14 cellular contexts compared by ENCODE assay signal in the genomic region with DNA sequence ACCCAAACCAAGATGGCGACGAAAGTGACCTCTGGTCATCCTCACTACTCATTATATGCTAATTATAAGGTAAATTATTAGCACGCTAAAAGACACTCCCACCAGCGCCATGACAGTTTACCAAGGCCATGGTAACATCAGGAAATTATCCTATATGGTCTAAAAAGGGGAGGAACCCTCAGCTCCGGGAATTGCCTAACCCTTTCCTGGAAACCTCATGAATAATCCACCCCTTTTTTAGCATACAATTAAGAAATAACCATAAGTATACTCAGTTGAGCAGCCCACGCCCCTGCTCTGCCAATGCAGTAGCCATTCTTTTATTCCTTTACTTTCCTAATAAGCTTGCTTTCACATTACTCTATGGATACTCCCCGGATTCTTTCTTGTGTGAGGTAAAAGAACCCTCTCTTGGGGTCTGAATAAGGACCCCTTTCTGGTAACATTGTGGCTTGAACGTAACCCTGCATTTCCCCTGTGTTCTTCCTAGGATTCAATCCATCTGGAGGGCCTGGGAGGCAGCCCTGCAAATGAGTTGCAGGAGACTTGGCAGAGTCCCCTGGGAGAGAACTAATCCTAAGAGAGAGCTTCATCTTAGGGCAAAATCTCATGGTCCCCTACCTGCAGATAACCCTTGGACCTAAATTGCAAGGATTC.
DNase-seq lines count a peak whose midpoint lies in the region; ATAC-seq and TF ChIP-seq lines count a peak whose summit lies in the region.
"Had no signal": no experiment of that assay in that cellular context is flagged by ENCODE, and none has a peak within 500 bp of the region (broad histone marks: within the 10 kb centered on the region; RNA-seq: fewer than 3 reads in every experiment).

No MANE protein-coding gene starts in this region.

- H2AFZ ChIP-seq in H9 (ENCODE audit: low read length), result no peak overlapping the region

- H3K4me3 ChIP-seq in SK-N-MC (no peak overlapping the region), mesendoderm (ENCODE audit: low read length) (no peak overlapping the region), body of pancreas (no peak overlapping the region)
- H3K4me3 ChIP-seq in CD8-positive, alpha-beta T cell (ENCODE audit: low read depth, low read length), result no peak overlapping the region
- H3K4me3 ChIP-seq: BLaER1 treated with 17β-estradiol and CSF1 and Interleukin-3, amounts not matched to agents 10 nM and 100 nM; SJSA1 had no signal

- H3K23ac ChIP-seq in H9 (ENCODE audit: insufficient read length, low read depth, low read length), result no peak overlapping the region
- H3K23ac ChIP-seq in mesendoderm (ENCODE audit: low read length), result no peak overlapping the region

- H3T11ph ChIP-seq in H9 (ENCODE audit: low read length), result no peak overlapping the region

- no CpG with 5 or more reads among the region's 8 CpGs for WGBS in H9 (ENCODE audit: extremely low coverage, insufficient read length, low lambda C conversion rate)
- no CpG with 5 or more reads among the region's 8 CpGs for WGBS in mesendoderm (ENCODE audit: extremely low coverage, insufficient coverage, low lambda C conversion rate)
- 83% methylated on average over 8 of the region's 8 CpGs for WGBS in body of pancreas, 2 donors

- H4K20me1 ChIP-seq in H9 (ENCODE audit: control insufficient read depth, insufficient read depth, insufficient read length), result no peaks in the 10 kb centered on the region
- H4K20me1 ChIP-seq: BLaER1 treated with 17β-estradiol and CSF1 and Interleukin-3, amounts not matched to agents 10 nM and 100 nM had no signal

- H2AK5ac ChIP-seq in H9 (ENCODE audit: insufficient read length, low read length) (no peak overlapping the region), mesendoderm (ENCODE audit: low read length) (no peak overlapping the region)

- ATAC-seq in CD8-positive, alpha-beta T cell, result no peak
- no peak for ATAC-seq in body of pancreas

- H3K56ac ChIP-seq in H9 (ENCODE audit: insufficient read length, low read depth, low read length), result no peak overlapping the region
- H3K56ac ChIP-seq in mesendoderm (ENCODE audit: low read length), result no peak overlapping the region

- no peak overlapping the region for H2BK12ac ChIP-seq in H9 (ENCODE audit: insufficient read length, low read depth, low read length)

- H3K9ac ChIP-seq in H9 (ENCODE audit: extremely low read depth, insufficient read length, low read length) (no peak overlapping the region), SK-N-MC (ENCODE audit: insufficient read length) (no peak overlapping the region), mesendoderm (ENCODE audit: low read length) (no peak overlapping the region)
- H3K9ac ChIP-seq: BLaER1 treated with 17β-estradiol and CSF1 and Interleukin-3, amounts not matched to agents 10 nM and 100 nM had no signal

- H3K27ac Mint-ChIP-seq in H9, result peak overlapping the region in 2 of 3 experiments; percentile 25 to 54; a peak in 3 of 7 replicates
- no peak overlapping the region for H3K27ac Mint-ChIP-seq in CD8-positive, alpha-beta T cell

- H2BK15ac ChIP-seq in H9 (ENCODE audit: low read depth, low read length), result no peak overlapping the region
- H2BK15ac ChIP-seq in mesendoderm (replicated peaks; ENCODE audit: low read depth), result peak overlapping the region; percentile 75

- no peak overlapping the region for H2BK5ac ChIP-seq in H9 (ENCODE audit: insufficient read length, low read length)
- no peak overlapping the region for H2BK5ac ChIP-seq in mesendoderm (ENCODE audit: low read length)

- H3K4me1 ChIP-seq in H9 (ENCODE audit: insufficient read depth, low read length) (peaks cover 5% of the 10 kb centered on the region), mesendoderm (ENCODE audit: control insufficient read depth, low read depth, low read length) (no peaks in the 10 kb centered on the region), body of pancreas (no peaks in the 10 kb centered on the region)
- H3K4me1 ChIP-seq in CD8-positive, alpha-beta T cell (ENCODE audit: insufficient read depth, low read length), result peaks cover 4% of the 10 kb centered on the region
- H3K4me1 ChIP-seq: SJSA1 had no signal

- no peaks in the 10 kb centered on the region for H3K27me3 Mint-ChIP-seq in H9 (ENCODE audit: low read depth)
- H3K27me3 Mint-ChIP-seq in CD8-positive, alpha-beta T cell (ENCODE audit: low read depth), result peaks cover 4% of the 10 kb centered on the region

- no peak overlapping the region for H4K8ac ChIP-seq in H9 (replicated peaks; ENCODE audit: insufficient read length, low read depth, low read length)
- H4K8ac ChIP-seq in mesendoderm (ENCODE audit: low read depth, low read length), result no peak overlapping the region

- H3K18ac ChIP-seq in H9 (ENCODE audit: insufficient read length, low read depth, low read length) (no peak overlapping the region), mesendoderm (ENCODE audit: low read length) (peak overlapping the region; percentile 90)

- no peak overlapping the region for H3K14ac ChIP-seq in H9 (ENCODE audit: insufficient read depth, low read length)

- H3K36me3 ChIP-seq in SK-N-MC (ENCODE audit: insufficient read depth, low read length), result no peaks in the 10 kb centered on the region
- no peaks in the 10 kb centered on the region for H3K36me3 ChIP-seq in mesendoderm (ENCODE audit: control insufficient read depth, insufficient read depth, low read length)
- H3K36me3 ChIP-seq in CD8-positive, alpha-beta T cell (ENCODE audit: insufficient read depth, low read length), result no peaks in the 10 kb centered on the region
- H3K36me3 ChIP-seq in body of pancreas (replicated peaks in 1 of 2; ENCODE audit: insufficient read depth in 1 of 2, low read depth in 2 of 2), result no peaks in the 10 kb centered on the region
- H3K36me3 ChIP-seq: BLaER1 treated with 17β-estradiol and CSF1 and Interleukin-3, amounts not matched to agents 10 nM and 100 nM; SJSA1 had no signal

- H3K4ac ChIP-seq in H9 (ENCODE audit: low read depth, low read length) (no peak overlapping the region), mesendoderm (ENCODE audit: low read depth, low read length) (peak overlapping the region; percentile 83)

- H3K4me3 Mint-ChIP-seq in H9, result peak overlapping the region; percentile 30 to 41; a peak in 4 of 5 replicates
- no peak overlapping the region for H3K4me3 Mint-ChIP-seq in CD8-positive, alpha-beta T cell

- H3K4me1 Mint-ChIP-seq in H9, result peaks cover 46 to 51% of the 10 kb centered on the region in 2 experiments
- peaks cover 8% of the 10 kb centered on the region for H3K4me1 Mint-ChIP-seq in CD8-positive, alpha-beta T cell (ENCODE audit: low read depth)

- H2BK120ac ChIP-seq in H9 (ENCODE audit: low read depth, low read length, poor library complexity, severe bottlenecking), result no peak overlapping the region
- no peak overlapping the region for H2BK120ac ChIP-seq in mesendoderm (ENCODE audit: low read depth, low read length)

- TF ChIP-seq CTCF in H9 (conservative IDR thresholded peaks at IDR 0.05) (no peak), body of pancreas (IDR thresholded peaks at IDR 0.05) (no peak)
- TF ChIP-seq CTCF in CD8-positive, alpha-beta T cell (IDR thresholded peaks at IDR 0.05), result no peak

- H4K91ac ChIP-seq in H9 (ENCODE audit: insufficient read length, low read depth, low read length), result no peak overlapping the region

- H3K27ac ChIP-seq in H9 (ENCODE audit: insufficient read length, low read depth, low read length), result no peak overlapping the region
- peak overlapping the region; percentile 22; the same call in 1 of the 2 replicates for H3K27ac ChIP-seq in SK-N-MC
- no peak overlapping the region for H3K27ac ChIP-seq in mesendoderm (ENCODE audit: low read depth, low read length)
- no peak overlapping the region for H3K27ac ChIP-seq in CD8-positive, alpha-beta T cell (ENCODE audit: low read depth, low read length)
- no peak overlapping the region for H3K27ac ChIP-seq in body of pancreas
- H3K27ac ChIP-seq: BLaER1 treated with 17β-estradiol and CSF1 and Interleukin-3, amounts not matched to agents 10 nM and 100 nM; SJSA1 had no signal

- peak overlapping the region; percentile 78 for H3K4me2 ChIP-seq in H9 (ENCODE audit: insufficient read depth, insufficient read length, low read length)
- no peak overlapping the region for H3K4me2 ChIP-seq in mesendoderm (ENCODE audit: low read length)
- H3K4me2 ChIP-seq: BLaER1 treated with 17β-estradiol and CSF1 and Interleukin-3, amounts not matched to agents 10 nM and 100 nM had no signal

- CTCF ChIA-PET in CD8-positive, alpha-beta T cell (lab: Charles Lee), result no interaction called here

- H3K27me3 ChIP-seq in H9 (ENCODE audit: insufficient read depth, low read length), result no peaks in the 10 kb centered on the region
- H3K27me3 ChIP-seq in mesendoderm (ENCODE audit: insufficient read depth, low read length, poor library complexity), result no peaks in the 10 kb centered on the region
- no peaks in the 10 kb centered on the region for H3K27me3 ChIP-seq in CD8-positive, alpha-beta T cell (ENCODE audit: insufficient read depth, low read length)
- no peaks in the 10 kb centered on the region for H3K27me3 ChIP-seq in body of pancreas
- H3K27me3 ChIP-seq: BLaER1 treated with 17β-estradiol and CSF1 and Interleukin-3, amounts not matched to agents 10 nM and 100 nM; SJSA1 had no signal

- TF ChIP-seq POLR2A in body of pancreas (IDR thresholded peaks at IDR 0.05), result no peak

- H3K79me1 ChIP-seq in H9 (ENCODE audit: insufficient read depth, low read depth, low read length, poor library complexity, severe bottlenecking) (no peaks in the 10 kb centered on the region), mesendoderm (ENCODE audit: low read length) (no peaks in the 10 kb centered on the region)

- intact Hi-C loops in CD8-positive, alpha-beta T cell (cut with DNase I, micrococcal nuclease), result no loop called here
- intact Hi-C loops in body of pancreas (cut with DNase I), result no loop called here

- no peak overlapping the region for H2BK20ac ChIP-seq in H9 (ENCODE audit: low read depth, low read length, poor library complexity, severe bottlenecking)

- no peak overlapping the region for H4K5ac ChIP-seq in H9 (ENCODE audit: insufficient read length, low read depth, low read length)
- H4K5ac ChIP-seq in mesendoderm (ENCODE audit: low read length), result no peak overlapping the region

- POLR2A ChIA-PET in CD8-positive, alpha-beta T cell (lab: Charles Lee), result no interaction called here

- DNase-seq in NCI-H2171 treated with DMSO at 0.1 percent for 48 hours (lab: John Stamatoyannopoulos, UW), result peak; percentile 50
- no peak for DNase-seq in NCI-H2171 (lab: John Stamatoyannopoulos, UW)
- no peak for DNase-seq in H9
- DNase-seq in SK-N-MC (ENCODE audit: low read depth, low spot score), result no peak
- DNase-seq in mesendoderm, result no peak
- no peak for DNase-seq in CD8-positive, alpha-beta T cell
- no peak for DNase-seq in activated naive CD4-positive, alpha-beta T cell treated with anti-CD3 and anti-CD28 coated beads, Interleukin-2, amount 50 U/mL, for 16 hours
- DNase-seq in body of pancreas, result no peak
- DNase-seq: 8988T, COR-L47, Karpas-422, NCI-H187 treated with DMSO at 0.1 percent for 48 hours had no signal

- no peaks in the 10 kb centered on the region; a peak in 2 of 5 replicates for H3K9me3 Mint-ChIP-seq in H9
- H3K9me3 Mint-ChIP-seq in CD8-positive, alpha-beta T cell, result no peaks in the 10 kb centered on the region

- H3K36me3 Mint-ChIP-seq in H9 (ENCODE audit: insufficient read depth in 1 of 3, low read depth in 3 of 3), result peaks cover 7 to 12% (median 9%) of the 10 kb centered on the region in 3 experiments; a peak in 6 of 7 replicates
- H3K36me3 Mint-ChIP-seq in CD8-positive, alpha-beta T cell, result no peaks in the 10 kb centered on the region

- H3K79me2 ChIP-seq in H9 (ENCODE audit: insufficient read depth, low read length) (peaks cover 16% of the 10 kb centered on the region; the same call in 1 of the 2 replicates), mesendoderm (ENCODE audit: control insufficient read depth, insufficient read depth, low read length) (peaks cover 2% of the 10 kb centered on the region)

- H3K9me3 ChIP-seq in H9 (ENCODE audit: control insufficient read depth, low read depth, low read length) (no peaks in the 10 kb centered on the region), SK-N-MC (ENCODE audit: low read depth, low read length) (no peaks in the 10 kb centered on the region), body of pancreas (no peaks in the 10 kb centered on the region)
- H3K9me3 ChIP-seq in CD8-positive, alpha-beta T cell (ENCODE audit: low read length), result no peaks in the 10 kb centered on the region

- H3K23me2 ChIP-seq in H9 (ENCODE audit: insufficient read length, low read depth, low read length, poor library complexity, severe bottlenecking), result no peaks in the 10 kb centered on the region
